ENCODE assay signal across 13 cellular contexts in genomic region chr7:118803-119376, GRCh38.
DNase-seq lines count a peak whose midpoint lies in the region; ATAC-seq, FAIRE-seq and TF ChIP-seq lines count a peak whose summit lies in the region.
"Had no signal": no experiment of that assay in that cellular context is flagged by ENCODE, and none has a peak within 500 bp of the region (broad histone marks: within the 10 kb centered on the region; RNA-seq: fewer than 3 reads in every experiment).

No MANE protein-coding gene starts in this region.

- TF ChIP-seq CTCF in heart left ventricle (IDR thresholded peaks at IDR 0.05) (no peak), brain (conservative IDR thresholded peaks at IDR 0.05) (no peak), mesothelial cell of epicardium (IDR thresholded peaks at IDR 0.05; ENCODE audit: unreplicated experiment) (no peak), transverse colon (IDR thresholded peaks at IDR 0.05) (no peak)

- DNase-seq in heart left ventricle (no peak), cardiac septum (ENCODE audit: low spot score) (no peak), mesothelial cell of epicardium (ENCODE audit: low spot score in 2 of 2, unreplicated experiment in 2 of 2) (no peak), transverse colon (no peak), RCC 7860 (ENCODE audit: low spot score) (no peak)
- DNase-seq in activated T-helper 2 cell treated with anti-CD3 and anti-CD28 coated beads, Interferon-gamma antibody, Interleukin-2, Interleukin-4, amounts not matched to agents 10 μg/mL and 5 μg/mL and 100 μg/mL, durations not matched to agents 14 hours and 24 hours and 36 hours (ENCODE audit: low spot score): no peak
- DNase-seq: 8988T; activated naive CD4-positive, alpha-beta T cell treated with Interleukin-2 at 50 U/mL for 16 hours; GOT3; NCI-H2081 had no signal

- TF ChIP-seq POLR2A in heart left ventricle (IDR thresholded peaks at IDR 0.05): no peak
- no peak for TF ChIP-seq POLR2A in transverse colon (IDR thresholded peaks at IDR 0.05)

- H3K27me3 Mint-ChIP-seq in brain (peaks cover 2% of the 10 kb centered on the region), mesothelial cell of epicardium (ENCODE audit: low read depth) (peaks cover 11% of the 10 kb centered on the region)
- peaks cover 5% of the 10 kb centered on the region for H3K27me3 Mint-ChIP-seq in activated T-helper 2 cell treated with anti-CD3 and anti-CD28 coated beads, Interferon-gamma antibody, Interleukin-2, Interleukin-4, amounts not matched to agents 10 μg/mL and 5 μg/mL and 100 μg/mL, durations not matched to agents 14 hours and 24 hours and 36 hours (ENCODE audit: low read depth)

- 77 to 85% (median 78%) methylated on average over 26 to 27 of the region's 27 CpGs for WGBS in heart left ventricle, 4 donors
- 54 to 63% methylated on average over 7 to 27 of the region's 27 CpGs for WGBS in transverse colon (ENCODE audit: low coverage in 1 of 2), 2 donors

- ATAC-seq in heart left ventricle: peak in 3 of 4 donors; percentile 7 to 11 (median 11)
- ATAC-seq in GM21381 (IDR thresholded peaks at IDR 0.05; ENCODE audit: unreplicated experiment): no peak

- H3K27ac Mint-ChIP-seq in brain: peak overlapping the region in 3 of 5 experiments; percentile 40 to 92 (median 69)
- peak overlapping the region; percentile 18 for H3K27ac Mint-ChIP-seq in mesothelial cell of epicardium
- no peak overlapping the region for H3K27ac Mint-ChIP-seq in activated T-helper 2 cell treated with anti-CD3 and anti-CD28 coated beads, Interferon-gamma antibody, Interleukin-2, Interleukin-4, amounts not matched to agents 10 μg/mL and 5 μg/mL and 100 μg/mL, durations not matched to agents 14 hours and 24 hours and 36 hours

- peak overlapping the region in 11 of 12 donors; percentile 2 to 88 (median 44) for H3K27ac ChIP-seq in heart left ventricle
- H3K27ac ChIP-seq in transverse colon: peak overlapping the region; percentile 15 to 65 (median 32)
- H3K27ac ChIP-seq: suprapubic skin had no signal

- in situ Hi-C loops in transverse colon (cut with MboI; ENCODE audit: low pct_ligation_motif_present in 1 of 4, low pct_unique_long_range_greater_than_20kb in 1 of 4, low sequenced_read_pairs in 3 of 4): no loop called here

- H3K4me1 ChIP-seq in heart left ventricle: peaks cover 0 to 66% (median 11%) of the 10 kb centered on the region in 12 donors
- peaks cover 0 to 26% (median 5%) of the 10 kb centered on the region in 4 donors for H3K4me1 ChIP-seq in transverse colon

- intact Hi-C loops in heart left ventricle (cut with DNase I) (no loop called here), cardiac septum (cut with DNase I) (loop anchor here (1.0 kb wide), 1 partner anchor 35 kb away; no protein-coding TSS in a partner anchor), transverse colon (cut with DNase I; ENCODE audit: low total_unique reads) (no loop called here)
- intact Hi-C loops in activated T-helper 2 cell treated with anti-CD3 and anti-CD28 coated beads, Interferon-gamma antibody, Interleukin-2, Interleukin-4, amounts not matched to agents 10 μg/mL and 5 μg/mL and 100 μg/mL, durations not matched to agents 14 hours and 24 hours and 36 hours (cut with micrococcal nuclease): no loop called here

- no peaks in the 10 kb centered on the region for H3K36me3 ChIP-seq in heart left ventricle
- no peaks in the 10 kb centered on the region for H3K36me3 ChIP-seq in transverse colon
- H3K36me3 ChIP-seq: suprapubic skin had no signal

- H3K4me3 ChIP-seq in heart left ventricle: peak overlapping the region in 1 of 12 donors; percentile 21
- H3K4me3 ChIP-seq in transverse colon: no peak overlapping the region
- H3K4me3 ChIP-seq: suprapubic skin had no signal

- peaks cover 3 to 9% (median 8%) of the 10 kb centered on the region in 5 experiments for H3K9me3 Mint-ChIP-seq in brain
- H3K9me3 Mint-ChIP-seq in mesothelial cell of epicardium: peaks cover 9% of the 10 kb centered on the region
- H3K9me3 Mint-ChIP-seq in activated T-helper 2 cell treated with anti-CD3 and anti-CD28 coated beads, Interferon-gamma antibody, Interleukin-2, Interleukin-4, amounts not matched to agents 10 μg/mL and 5 μg/mL and 100 μg/mL, durations not matched to agents 14 hours and 24 hours and 36 hours: no peaks in the 10 kb centered on the region

- H3K9me3 ChIP-seq in heart left ventricle (peaks cover 0 to 4% (median 0%) of the 10 kb centered on the region in 12 donors), transverse colon (no peaks in the 10 kb centered on the region)
- H3K9me3 ChIP-seq: suprapubic skin had no signal

- FAIRE-seq in RCC 7860 (lab: Jason Lieb, UNC): no peak

- TF ChIP-seq EP300 in transverse colon (IDR thresholded peaks at IDR 0.05; ENCODE audit: low read depth): no peak

- H3K27me3 ChIP-seq in heart left ventricle (peaks cover 0 to 19% (median 0%) of the 10 kb centered on the region in 9 donors), transverse colon (peaks cover 19% of the 10 kb centered on the region)

- peaks cover 59% of the 10 kb centered on the region for H3K4me1 Mint-ChIP-seq in brain
- H3K4me1 Mint-ChIP-seq in mesothelial cell of epicardium: peaks cover 18% of the 10 kb centered on the region
- H3K4me1 Mint-ChIP-seq in activated T-helper 2 cell treated with anti-CD3 and anti-CD28 coated beads, Interferon-gamma antibody, Interleukin-2, Interleukin-4, amounts not matched to agents 10 μg/mL and 5 μg/mL and 100 μg/mL, durations not matched to agents 14 hours and 24 hours and 36 hours (ENCODE audit: low read depth): peaks cover 5% of the 10 kb centered on the region

- H3K4me3 Mint-ChIP-seq in brain (no peak overlapping the region), mesothelial cell of epicardium (no peak overlapping the region)
- no peak overlapping the region for H3K4me3 Mint-ChIP-seq in activated T-helper 2 cell treated with anti-CD3 and anti-CD28 coated beads, Interferon-gamma antibody, Interleukin-2, Interleukin-4, amounts not matched to agents 10 μg/mL and 5 μg/mL and 100 μg/mL, durations not matched to agents 14 hours and 24 hours and 36 hours (ENCODE audit: low read depth)

- no peaks in the 10 kb centered on the region for H3K36me3 Mint-ChIP-seq in brain
- H3K36me3 Mint-ChIP-seq in mesothelial cell of epicardium: no peaks in the 10 kb centered on the region
- H3K36me3 Mint-ChIP-seq in activated T-helper 2 cell treated with anti-CD3 and anti-CD28 coated beads, Interferon-gamma antibody, Interleukin-2, Interleukin-4, amounts not matched to agents 10 μg/mL and 5 μg/mL and 100 μg/mL, durations not matched to agents 14 hours and 24 hours and 36 hours (ENCODE audit: low read depth): no peaks in the 10 kb centered on the region
